ENCODE assay signal across 20 cellular contexts in genomic region chr2:54958717-54959371, GRCh38.
"Had no signal": no experiment of that assay in that cellular context is flagged by ENCODE, and none has a peak within 500 bp of the region (broad histone marks: within the 10 kb centered on the region; RNA-seq: fewer than 3 reads in every experiment).

No MANE protein-coding gene starts in this region.

- H3K9me3 Mint-ChIP-seq: activated CD4-positive, alpha-beta T cell treated with anti-CD3 and anti-CD28 coated beads, Interleukin-2, amount 10 ng/mL, durations not matched to agents 24 days and 14 days; natural killer cell treated with Interleukin-12 subunit alpha and Interleukin-12 subunit beta and Interleukin-15 and Interleukin-18, amount 100 ng/mL, for 72 hours; stimulated activated naive CD8-positive, alpha-beta T cell treated with anti-CD3 and anti-CD28 coated beads, Interleukin-15, amount 100 ng/mL, for 72 hours had no signal

- H3K27me3 ChIP-seq: body of pancreas, esophagus squamous epithelium, hepatocyte, right atrium auricular region had no signal

- H3K9me3 ChIP-seq: body of pancreas, esophagus squamous epithelium, right atrium auricular region, thoracic aorta had no signal

- H3K4me3 ChIP-seq: body of pancreas, esophagus squamous epithelium, hepatocyte, right atrium auricular region, smooth muscle cell, thoracic aorta had no signal

- H3K36me3 Mint-ChIP-seq: natural killer cell treated with Interleukin-12 subunit alpha and Interleukin-12 subunit beta and Interleukin-15 and Interleukin-18, amount 100 ng/mL, for 72 hours had no signal

- H3K4me3 Mint-ChIP-seq: activated CD4-positive, alpha-beta T cell treated with anti-CD3 and anti-CD28 coated beads, Interleukin-2, amount 10 ng/mL, durations not matched to agents 24 days and 14 days; activated naive CD8-positive, alpha-beta T cell; natural killer cell treated with Interleukin-12 subunit alpha and Interleukin-12 subunit beta and Interleukin-15 and Interleukin-18, amount 100 ng/mL, for 72 hours; stimulated activated naive CD8-positive, alpha-beta T cell treated with anti-CD3 and anti-CD28 coated beads, Interleukin-15, amount 100 ng/mL, for 72 hours had no signal

- H2AFZ ChIP-seq: hepatocyte had no signal

- H3K27ac ChIP-seq: body of pancreas, esophagus squamous epithelium, hepatocyte, right atrium auricular region, thoracic aorta had no signal

- H3K27ac Mint-ChIP-seq: activated CD4-positive, alpha-beta T cell treated with anti-CD3 and anti-CD28 coated beads, Interleukin-2, amount 10 ng/mL, durations not matched to agents 24 days and 14 days; activated naive CD8-positive, alpha-beta T cell; stimulated activated naive CD8-positive, alpha-beta T cell treated with anti-CD3 and anti-CD28 coated beads, Interleukin-15, amount 100 ng/mL, for 72 hours had no signal

- H3K79me2 ChIP-seq: hepatocyte had no signal

- H3K4me1 Mint-ChIP-seq: stimulated activated naive CD8-positive, alpha-beta T cell treated with anti-CD3 and anti-CD28 coated beads, Interleukin-15, amount 100 ng/mL, for 72 hours had no signal

- H3K4me2 ChIP-seq: hepatocyte, smooth muscle cell had no signal

- H3K4me1 ChIP-seq: right atrium auricular region had no signal

- H3K36me3 ChIP-seq: esophagus squamous epithelium, right atrium auricular region, thoracic aorta had no signal

- H3K27me3 Mint-ChIP-seq: activated CD4-positive, alpha-beta T cell treated with anti-CD3 and anti-CD28 coated beads, Interleukin-2, amount 10 ng/mL, durations not matched to agents 24 days and 14 days; activated naive CD8-positive, alpha-beta T cell; natural killer cell treated with Interleukin-12 subunit alpha and Interleukin-12 subunit beta and Interleukin-15 and Interleukin-18, amount 100 ng/mL, for 72 hours; stimulated activated naive CD8-positive, alpha-beta T cell treated with anti-CD3 and anti-CD28 coated beads, Interleukin-15, amount 100 ng/mL, for 72 hours had no signal

- FAIRE-seq: endothelial cell of umbilical vein had no signal

- ATAC-seq: body of pancreas; left lobe of liver; natural killer cell treated with Interleukin-12 subunit alpha and Interleukin-12 subunit beta and Interleukin-15 and Interleukin-18, amount 100 ng/mL, for 72 hours; stimulated activated naive CD8-positive, alpha-beta T cell treated with anti-CD3 and anti-CD28 coated beads, Interleukin-15, amount 100 ng/mL, for 72 hours had no signal

- DNase-seq: activated CD4-positive, alpha-beta T cell treated with anti-CD3 and anti-CD28 coated beads, Interleukin-2, amount 10 ng/mL, durations not matched to agents 24 days and 14 days; activated CD4-positive, CD25-positive, alpha-beta regulatory T cell; activated CD8-positive, alpha-beta memory T cell treated with anti-CD3 and anti-CD28 coated beads for 24 hours; activated gamma-delta T cell treated with Interleukin-2 at 50 U/mL for 16 hours; body of pancreas; central memory CD4-positive, alpha-beta T cell; cortex of kidney; effector CD8-positive, alpha-beta T cell; esophagus squamous epithelium; islet precursor cell; mesenchymal stem cell; stimulated activated naive CD8-positive, alpha-beta T cell treated with anti-CD3 and anti-CD28 coated beads, Interleukin-15, amount 100 ng/mL, for 72 hours had no signal
